ENCODE assay signal across 10 cellular contexts in the genomic region with DNA sequence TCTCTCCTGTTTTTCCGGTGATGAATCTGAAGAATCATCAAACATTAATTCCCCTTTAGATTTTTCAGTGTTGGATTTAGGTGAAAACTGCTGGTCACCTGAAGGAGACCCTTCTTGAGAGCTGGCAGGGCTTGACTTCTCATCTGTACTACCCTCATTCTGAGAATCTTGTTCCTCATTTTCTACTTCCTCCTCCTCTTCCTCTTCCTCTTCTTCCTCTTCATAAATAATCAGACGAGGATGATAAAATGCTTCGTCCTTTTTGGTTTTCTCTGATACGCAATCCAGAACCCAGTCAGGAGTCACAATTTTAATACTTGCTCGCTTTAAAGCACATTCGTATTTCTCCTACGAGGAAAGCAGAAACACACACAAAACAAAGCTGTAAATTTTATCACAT.
"Had no signal": no experiment of that assay in that cellular context is flagged by ENCODE, and none has a peak within 500 bp of the region (broad histone marks: within the 10 kb centered on the region; RNA-seq: fewer than 3 reads in every experiment).

No MANE protein-coding gene starts in this region.

- DNase-seq: activated CD4-positive, alpha-beta T cell treated with anti-CD3 and anti-CD28 coated beads for 4 hours; activated naive CD4-positive, alpha-beta T cell treated with anti-CD3 and anti-CD28 coated beads, Interleukin-2, amount 10 ng/mL, durations not matched to agents 7 days and 5 days; caudate nucleus; colonic mucosa; foreskin melanocyte; heart right ventricle; islet precursor cell; stimulated activated CD4-positive, alpha-beta T cell treated with anti-CD3 and anti-CD28 coated beads, Interleukin-12 subunit alpha, Interleukin-12 subunit beta, amount 100 ng/mL, for 4 hours; upper lobe of left lung; WERI-Rb-1 had no signal

- H3K27me3 ChIP-seq: colonic mucosa, heart right ventricle, upper lobe of left lung had no signal

- H3K4me3 ChIP-seq: colonic mucosa, heart right ventricle, upper lobe of left lung had no signal

- H3K36me3 ChIP-seq: colonic mucosa had no signal
